Comparison of ENCODE assay signal across 20 cellular contexts in genomic region chr2:140027320-140027719, GRCh38.
DNase-seq lines count a peak whose midpoint lies in the region; ATAC-seq and TF ChIP-seq lines count a peak whose summit lies in the region.
"Had no signal": no experiment of that assay in that cellular context is flagged by ENCODE, and none has a peak within 500 bp of the region (broad histone marks: within the 10 kb centered on the region; RNA-seq: fewer than 3 reads in every experiment).

No MANE protein-coding gene starts in this region.

- 92% methylated on average over 6 to 7 of the region's 7 CpGs for WGBS in endodermal cell (ENCODE audit: insufficient coverage in 1 of 2, insufficient read length in 1 of 2), 2 experiments

- H3K27me3 ChIP-seq in GM23338 (ENCODE audit: insufficient read depth) (no peaks in the 10 kb centered on the region), endodermal cell (ENCODE audit: control insufficient read depth, insufficient read depth, low read length, poor library complexity, severe bottlenecking) (no peaks in the 10 kb centered on the region)

- no peak overlapping the region for H3K9ac ChIP-seq in endodermal cell (ENCODE audit: extremely low read depth, low read length, poor library complexity, severe bottlenecking)

- no peak overlapping the region for H3K27ac ChIP-seq in GM23338 (ENCODE audit: low read depth)
- H3K27ac ChIP-seq in endodermal cell (ENCODE audit: low read depth, low read length) = no peak overlapping the region

- H3K4me1 ChIP-seq in GM23338 (ENCODE audit: insufficient read depth) (peaks cover 8% of the 10 kb centered on the region), endodermal cell (ENCODE audit: control insufficient read depth, insufficient read depth, low read length) (no peaks in the 10 kb centered on the region)

- H3K36me3 Mint-ChIP-seq in GM23338 (ENCODE audit: low read depth) (no peaks in the 10 kb centered on the region), endodermal cell (ENCODE audit: low read depth) (no peaks in the 10 kb centered on the region)
- H3K36me3 Mint-ChIP-seq: CD4-positive, CD25-positive, alpha-beta regulatory T cell had no signal

- H3K27ac Mint-ChIP-seq in GM23338 (no peak overlapping the region), endodermal cell (no peak overlapping the region)
- H3K27ac Mint-ChIP-seq: CD4-positive, CD25-positive, alpha-beta regulatory T cell had no signal

- H3K9me3 ChIP-seq in endodermal cell (ENCODE audit: control insufficient read depth, low read length) = no peaks in the 10 kb centered on the region

- DNase-seq in A172 (ENCODE audit: low spot score) (peak; percentile 2), GM23338 (ENCODE audit: low spot score) (peak; percentile 18), RPMI8226 (peak; percentile 4), endodermal cell (peak; percentile 50), Right ventricle myocardium inferior (ENCODE audit: missing footprints) (no peak)
- DNase-seq: CD4-positive, CD25-positive, alpha-beta regulatory T cell; DMS79; GOT3; KBM-7; MM.1S; NCI-H1092 treated with DMSO at 0.1 percent for 48 hours; NCI-H1436 treated with DMSO at 0.1 percent for 48 hours; NCI-H2029 treated with DMSO at 0.1 percent for 48 hours; NCI-H226; NCI-H524; OCI-M1; SHP77 treated with DMSO at 0.1 percent for 48 hours; T-helper 1 cell had no signal

- H3K79me2 ChIP-seq in GM23338 (replicated peaks; ENCODE audit: insufficient read depth) = no peaks in the 10 kb centered on the region

- H3K4me1 Mint-ChIP-seq in GM23338 (peaks cover 9% of the 10 kb centered on the region), endodermal cell (peaks cover 10% of the 10 kb centered on the region)
- H3K4me1 Mint-ChIP-seq: CD4-positive, CD25-positive, alpha-beta regulatory T cell had no signal

- H3K4me3 ChIP-seq in GM23338 (no peak overlapping the region), endodermal cell (ENCODE audit: low read length) (no peak overlapping the region)

- H3K27me3 Mint-ChIP-seq in GM23338 (ENCODE audit: insufficient read depth, low read depth, poor library complexity) (peaks cover 2% of the 10 kb centered on the region), endodermal cell (ENCODE audit: insufficient read depth) (no peaks in the 10 kb centered on the region)
- H3K27me3 Mint-ChIP-seq: CD4-positive, CD25-positive, alpha-beta regulatory T cell had no signal

- H3F3A ChIP-seq in GM23338 (replicated peaks; ENCODE audit: low read depth) = no peaks in the 10 kb centered on the region

- peak; percentile 35; the same call in 2 of the 3 replicates for ATAC-seq in GM23338
- ATAC-seq in Right ventricle myocardium inferior = no peak
- ATAC-seq in GM21619 (IDR thresholded peaks at IDR 0.05; ENCODE audit: unreplicated experiment) = no peak
- ATAC-seq in HG03159 (IDR thresholded peaks at IDR 0.05; ENCODE audit: unreplicated experiment) = no peak

- H3K4me2 ChIP-seq in GM23338 = no peak overlapping the region

- H3K4me3 Mint-ChIP-seq in GM23338 (no peak overlapping the region), endodermal cell (no peak overlapping the region)
- H3K4me3 Mint-ChIP-seq: CD4-positive, CD25-positive, alpha-beta regulatory T cell had no signal

- H3K36me3 ChIP-seq in GM23338 (ENCODE audit: insufficient read depth) = no peaks in the 10 kb centered on the region
- no peaks in the 10 kb centered on the region for H3K36me3 ChIP-seq in endodermal cell (ENCODE audit: control insufficient read depth, insufficient read depth, low read length)

- H3K9me2 ChIP-seq in GM23338 (ENCODE audit: insufficient read depth) = no peaks in the 10 kb centered on the region

- H3K9me3 Mint-ChIP-seq in GM23338 (no peaks in the 10 kb centered on the region), endodermal cell (no peaks in the 10 kb centered on the region)

- no peak overlapping the region for H2AFZ ChIP-seq in GM23338

- TF ChIP-seq CTCF in GM23338 (conservative IDR thresholded peaks at IDR 0.05; ENCODE audit: low read depth in 2 of 2) (peak; percentile 39 to 58), endodermal cell (conservative IDR thresholded peaks at IDR 0.05) (peak; percentile 54)

- H4K20me1 ChIP-seq in GM23338 (replicated peaks; ENCODE audit: insufficient read depth) = no peaks in the 10 kb centered on the region

- intact Hi-C loops in Right ventricle myocardium inferior (cut with DNase I) = no loop called here

TF ChIP-seq in GM23338, 12 proteins besides CTCF, POLR2A, EP300 and RAD21 (continues in another document):
- no peak for TF ChIP-seq EZH2phosphoT487 (IDR thresholded peaks at IDR 0.05; ENCODE audit: unreplicated experiment)
- TF ChIP-seq, protein P1, sequence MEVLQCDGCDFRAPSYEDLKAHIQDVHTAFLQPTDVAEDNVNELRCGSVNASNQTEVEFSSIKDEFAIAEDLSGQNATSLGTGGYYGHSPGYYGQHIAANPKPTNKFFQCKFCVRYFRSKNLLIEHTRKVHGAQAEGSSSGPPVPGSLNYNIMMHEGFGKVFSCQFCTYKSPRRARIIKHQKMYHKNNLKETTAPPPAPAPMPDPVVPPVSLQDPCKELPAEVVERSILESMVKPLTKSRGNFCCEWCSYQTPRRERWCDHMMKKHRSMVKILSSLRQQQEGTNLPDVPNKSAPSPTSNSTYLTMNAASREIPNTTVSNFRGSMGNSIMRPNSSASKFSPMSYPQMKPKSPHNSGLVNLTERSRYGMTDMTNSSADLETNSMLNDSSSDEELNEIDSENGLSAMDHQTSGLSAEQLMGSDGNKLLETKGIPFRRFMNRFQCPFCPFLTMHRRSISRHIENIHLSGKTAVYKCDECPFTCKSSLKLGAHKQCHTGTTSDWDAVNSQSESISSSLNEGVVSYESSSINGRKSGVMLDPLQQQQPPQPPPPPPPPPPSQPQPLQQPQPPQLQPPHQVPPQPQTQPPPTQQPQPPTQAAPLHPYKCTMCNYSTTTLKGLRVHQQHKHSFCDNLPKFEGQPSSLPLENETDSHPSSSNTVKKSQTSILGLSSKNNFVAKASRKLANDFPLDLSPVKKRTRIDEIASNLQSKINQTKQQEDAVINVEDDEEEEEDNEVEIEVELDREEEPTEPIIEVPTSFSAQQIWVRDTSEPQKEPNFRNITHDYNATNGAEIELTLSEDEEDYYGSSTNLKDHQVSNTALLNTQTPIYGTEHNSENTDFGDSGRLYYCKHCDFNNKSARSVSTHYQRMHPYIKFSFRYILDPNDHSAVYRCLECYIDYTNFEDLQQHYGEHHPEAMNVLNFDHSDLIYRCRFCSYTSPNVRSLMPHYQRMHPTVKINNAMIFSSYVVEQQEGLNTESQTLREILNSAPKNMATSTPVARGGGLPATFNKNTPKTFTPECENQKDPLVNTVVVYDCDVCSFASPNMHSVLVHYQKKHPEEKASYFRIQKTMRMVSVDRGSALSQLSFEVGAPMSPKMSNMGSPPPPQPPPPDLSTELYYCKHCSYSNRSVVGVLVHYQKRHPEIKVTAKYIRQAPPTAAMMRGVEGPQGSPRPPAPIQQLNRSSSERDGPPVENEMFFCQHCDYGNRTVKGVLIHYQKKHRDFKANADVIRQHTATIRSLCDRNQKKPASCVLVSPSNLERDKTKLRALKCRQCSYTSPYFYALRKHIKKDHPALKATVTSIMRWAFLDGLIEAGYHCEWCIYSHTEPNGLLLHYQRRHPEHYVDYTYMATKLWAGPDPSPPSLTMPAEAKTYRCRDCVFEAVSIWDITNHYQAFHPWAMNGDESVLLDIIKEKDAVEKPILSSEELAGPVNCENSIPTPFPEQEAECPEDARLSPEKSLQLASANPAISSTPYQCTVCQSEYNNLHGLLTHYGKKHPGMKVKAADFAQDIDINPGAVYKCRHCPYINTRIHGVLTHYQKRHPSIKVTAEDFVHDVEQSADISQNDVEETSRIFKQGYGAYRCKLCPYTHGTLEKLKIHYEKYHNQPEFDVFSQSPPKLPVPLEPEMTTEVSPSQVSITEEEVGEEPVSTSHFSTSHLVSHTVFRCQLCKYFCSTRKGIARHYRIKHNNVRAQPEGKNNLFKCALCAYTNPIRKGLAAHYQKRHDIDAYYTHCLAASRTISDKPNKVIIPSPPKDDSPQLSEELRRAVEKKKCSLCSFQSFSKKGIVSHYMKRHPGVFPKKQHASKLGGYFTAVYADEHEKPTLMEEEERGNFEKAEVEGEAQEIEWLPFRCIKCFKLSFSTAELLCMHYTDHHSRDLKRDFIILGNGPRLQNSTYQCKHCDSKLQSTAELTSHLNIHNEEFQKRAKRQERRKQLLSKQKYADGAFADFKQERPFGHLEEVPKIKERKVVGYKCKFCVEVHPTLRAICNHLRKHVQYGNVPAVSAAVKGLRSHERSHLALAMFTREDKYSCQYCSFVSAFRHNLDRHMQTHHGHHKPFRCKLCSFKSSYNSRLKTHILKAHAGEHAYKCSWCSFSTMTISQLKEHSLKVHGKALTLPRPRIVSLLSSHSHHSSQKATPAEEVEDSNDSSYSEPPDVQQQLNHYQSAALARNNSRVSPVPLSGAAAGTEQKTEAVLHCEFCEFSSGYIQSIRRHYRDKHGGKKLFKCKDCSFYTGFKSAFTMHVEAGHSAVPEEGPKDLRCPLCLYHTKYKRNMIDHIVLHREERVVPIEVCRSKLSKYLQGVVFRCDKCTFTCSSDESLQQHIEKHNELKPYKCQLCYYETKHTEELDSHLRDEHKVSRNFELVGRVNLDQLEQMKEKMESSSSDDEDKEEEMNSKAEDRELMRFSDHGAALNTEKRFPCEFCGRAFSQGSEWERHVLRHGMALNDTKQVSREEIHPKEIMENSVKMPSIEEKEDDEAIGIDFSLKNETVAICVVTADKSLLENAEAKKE (CRISPR knock-in tag; IDR thresholded peaks at IDR 0.05) = no peak
- TF ChIP-seq POLR2AphosphoS5 (IDR thresholded peaks at IDR 0.05; ENCODE audit: low read depth) = no peak
- no peak for TF ChIP-seq EZH2 (IDR thresholded peaks at IDR 0.05; ENCODE audit: low read depth, unreplicated experiment)
